In genomic region chr4:41734366-41734765, GRCh38 we compare ENCODE assay signal across 2 cellular contexts.
TF ChIP-seq lines count a peak whose summit lies in the region.

No MANE protein-coding gene starts in this region.

TF ChIP-seq in A549, 52 proteins besides CTCF, POLR2A, EP300 and RAD21:
- TF ChIP-seq ATOH8 (CRISPR knock-in tag; IDR thresholded peaks at IDR 0.05; ENCODE audit: low read depth) (no peak), RNF2 (IDR thresholded peaks at IDR 0.05; ENCODE audit: borderline replicate concordance, low read depth) (no peak), FOSL2 (IDR thresholded peaks at IDR 0.05) (no peak), FOSL2 (CRISPR knock-in tag; IDR thresholded peaks at IDR 0.05) (peak; percentile 41; the same call in 1 of the 2 replicates), HOXB13 (CRISPR knock-in tag; IDR thresholded peaks at IDR 0.05; ENCODE audit: low read depth) (no peak), MYC (IDR thresholded peaks at IDR 0.05; ENCODE audit: borderline replicate concordance, low read length) (no peak), GATA3 (IDR thresholded peaks at IDR 0.05; ENCODE audit: borderline replicate concordance) (no peak)

TF ChIP-seq in K562, 482 proteins besides CTCF, POLR2A, EP300 and RAD21 (continued from another document):
- TF ChIP-seq, protein P1, sequence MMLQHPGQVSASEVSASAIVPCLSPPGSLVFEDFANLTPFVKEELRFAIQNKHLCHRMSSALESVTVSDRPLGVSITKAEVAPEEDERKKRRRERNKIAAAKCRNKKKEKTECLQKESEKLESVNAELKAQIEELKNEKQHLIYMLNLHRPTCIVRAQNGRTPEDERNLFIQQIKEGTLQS (IDR thresholded peaks at IDR 0.05), result 0 out of 2 replicates have a peak, but pooled peaks have one; percentile 13
- TF ChIP-seq, protein P1 (CRISPR knock-in tag; conservative IDR thresholded peaks at IDR 0.05), result no peak
